Comparison of ENCODE assay signal across 17 cellular contexts in the genomic region with DNA sequence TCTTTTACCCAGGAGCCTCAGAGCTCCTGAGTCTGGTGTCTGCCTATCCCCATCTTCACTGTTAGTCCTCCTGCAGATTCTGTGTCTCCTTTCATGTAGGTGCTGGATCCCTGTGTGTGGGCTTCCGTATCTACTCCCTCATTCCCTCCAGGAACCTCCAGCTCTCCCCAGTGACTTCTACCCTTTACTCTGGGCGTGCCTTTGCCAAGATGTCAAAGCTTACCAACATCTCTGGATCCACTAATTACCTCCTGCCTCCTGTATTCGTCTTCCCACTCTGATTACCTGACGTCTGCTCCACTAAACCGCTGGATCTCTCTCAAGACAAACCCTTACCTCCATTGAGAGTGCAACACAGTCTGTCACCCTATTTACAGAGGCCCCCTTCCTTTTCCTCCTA.
"Had no signal": no experiment of that assay in that cellular context is flagged by ENCODE, and none has a peak within 500 bp of the region (broad histone marks: within the 10 kb centered on the region; RNA-seq: fewer than 3 reads in every experiment).

No MANE protein-coding gene starts in this region.

- FAIRE-seq: endometrium, keratinocyte had no signal

- H3K27me3 Mint-ChIP-seq: activated naive CD8-positive, alpha-beta T cell; memory B cell; natural killer cell treated with Interleukin-12 subunit alpha and Interleukin-12 subunit beta and Interleukin-15 and Interleukin-18, amount 100 ng/mL, for 72 hours had no signal

- H3K4me3 ChIP-seq: esophagus muscularis mucosa, left lung, spleen, stomach, testis, upper lobe of left lung had no signal

- H3K27ac ChIP-seq: esophagus muscularis mucosa, spleen, stomach, testis, upper lobe of left lung had no signal

- ATAC-seq: left lung; natural killer cell treated with Interleukin-12 subunit alpha and Interleukin-12 subunit beta and Interleukin-15 and Interleukin-18, amount 100 ng/mL, for 72 hours; sciatic nerve had no signal

- H3K9me3 Mint-ChIP-seq: memory B cell; natural killer cell treated with Interleukin-12 subunit alpha and Interleukin-12 subunit beta and Interleukin-15 and Interleukin-18, amount 100 ng/mL, for 72 hours had no signal

- H3K27me3 ChIP-seq: esophagus muscularis mucosa, left lung, spleen, stomach, testis, upper lobe of left lung had no signal

- H3K27ac Mint-ChIP-seq: activated naive CD8-positive, alpha-beta T cell had no signal

- DNase-seq: activated CD4-positive, alpha-beta T cell treated with anti-CD3 and anti-CD28 coated beads, Interleukin-2, amount 50 U/mL, for 1 hour; activated CD4-positive, CD25-positive, alpha-beta regulatory T cell; activated effector memory CD4-positive, alpha-beta T cell treated with anti-CD3 and anti-CD28 coated beads, Interleukin-2, amount 50 U/mL, for 16 hours; activated T-cell treated with anti-CD3 and anti-CD28 coated beads for 4 hours; hippocampal formation; spleen; stomach; testis; upper lobe of left lung had no signal

- H3K9me3 ChIP-seq: esophagus muscularis mucosa, left lung, spleen, stomach, testis, upper lobe of left lung had no signal

- H3K4me3 Mint-ChIP-seq: activated naive CD8-positive, alpha-beta T cell; memory B cell had no signal
